Comparison of ENCODE assay signal across 15 cellular contexts in genomic region chr11:67433536-67434394, GRCh38.
DNase-seq lines count a peak whose midpoint lies in the region; ATAC-seq, FAIRE-seq and TF ChIP-seq lines count a peak whose summit lies in the region.
"Had no signal": no experiment of that assay in that cellular context is flagged by ENCODE, and none has a peak within 500 bp of the region (broad histone marks: within the 10 kb centered on the region; RNA-seq: fewer than 3 reads in every experiment).

No MANE protein-coding gene starts in this region.

- peaks cover 28% of the 10 kb centered on the region for H3K36me3 Mint-ChIP-seq in activated naive CD8-positive, alpha-beta T cell treated with anti-CD3 and anti-CD28 coated beads, Interleukin-2, amount 50 U/mL, for 24 hours (ENCODE audit: low read depth)

- H3K4me3 Mint-ChIP-seq in activated naive CD8-positive, alpha-beta T cell treated with anti-CD3 and anti-CD28 coated beads, Interleukin-2, amount 50 U/mL, for 24 hours: peak overlapping the region; percentile 58

- no peaks in the 10 kb centered on the region for H3K27me3 ChIP-seq in OCI-LY1 (ENCODE audit: insufficient read depth, low read length)
- H3K27me3 ChIP-seq: ascending aorta, dorsolateral prefrontal cortex, upper lobe of left lung had no signal

- ATAC-seq in activated naive CD8-positive, alpha-beta T cell treated with anti-CD3 and anti-CD28 coated beads, Interleukin-2, amount 50 U/mL, for 24 hours: no peak
- no peak for ATAC-seq in stimulated activated naive CD8-positive, alpha-beta T cell treated with anti-CD3 and anti-CD28 coated beads, Interleukin-15, Interleukin-2, amounts not matched to agents 100 U/mL and 50 U/mL, for 24 hours

- H3F3A ChIP-seq in OCI-LY1 (ENCODE audit: insufficient read depth, low read length): no peaks in the 10 kb centered on the region

- no peak overlapping the region for H2AFZ ChIP-seq in OCI-LY1 (ENCODE audit: low read length)

- H3K9me2 ChIP-seq in OCI-LY1 (ENCODE audit: low read depth, low read length): no peaks in the 10 kb centered on the region

- peaks cover 7% of the 10 kb centered on the region for H3K79me2 ChIP-seq in OCI-LY1 (ENCODE audit: insufficient read depth, low read length)

- H3K4me1 Mint-ChIP-seq in activated naive CD8-positive, alpha-beta T cell treated with anti-CD3 and anti-CD28 coated beads, Interleukin-2, amount 50 U/mL, for 24 hours: peaks cover 61% of the 10 kb centered on the region

- peak overlapping the region; percentile 76 for H3K27ac Mint-ChIP-seq in activated naive CD8-positive, alpha-beta T cell treated with anti-CD3 and anti-CD28 coated beads, Interleukin-2, amount 50 U/mL, for 24 hours

- peak overlapping the region; percentile 79 for H3K4me3 ChIP-seq in OCI-LY1 (ENCODE audit: low read depth, low read length, poor library complexity, severe bottlenecking)
- H3K4me3 ChIP-seq: ascending aorta, dorsolateral prefrontal cortex, upper lobe of left lung had no signal

- TF ChIP-seq CTCF in OCI-LY1 (IDR thresholded peaks at IDR 0.05; ENCODE audit: low read length): no peak

- peak overlapping the region; percentile 89 for H3K4me2 ChIP-seq in OCI-LY1 (ENCODE audit: low read length)

- H3K9me3 ChIP-seq in OCI-LY1 (ENCODE audit: low read length): no peaks in the 10 kb centered on the region
- H3K9me3 ChIP-seq: ascending aorta, upper lobe of left lung had no signal

- peak overlapping the region; percentile 92; the same call in 1 of the 2 replicates for H3K9ac ChIP-seq in OCI-LY1 (ENCODE audit: low read length)

- peaks cover 89% of the 10 kb centered on the region for H3K4me1 ChIP-seq in OCI-LY1 (ENCODE audit: insufficient read depth, low read length, severe bottlenecking)

- no peak for FAIRE-seq in H54 (lab: Jason Lieb, UNC)

- DNase-seq in activated T-cell treated with anti-CD3 and anti-CD28 coated beads, Interleukin-2, amount 50 U/mL, for 1 hour: peak; percentile 36
- DNase-seq in activated T-cell treated with anti-CD3 and anti-CD28 coated beads for 4 hours (no peak), anterior cingulate cortex (lab: John Stamatoyannopoulos, UW) (no peak), H54 (ENCODE audit: insufficient read length, low spot score) (no peak), DMS114 treated with DMSO at 0.1 percent for 48 hours (lab: John Stamatoyannopoulos, UW; ENCODE audit: unreplicated experiment) (no peak)
- no peak for DNase-seq in activated naive CD8-positive, alpha-beta T cell treated with anti-CD3 and anti-CD28 coated beads, Interleukin-2, amount 50 U/mL, for 24 hours
- DNase-seq in stimulated activated naive CD8-positive, alpha-beta T cell treated with anti-CD3 and anti-CD28 coated beads, Interleukin-15, Interleukin-2, amounts not matched to agents 100 U/mL and 50 U/mL, for 24 hours: peak; percentile 42
- DNase-seq: DMS79 treated with DMSO at 0.1 percent for 48 hours, dorsolateral prefrontal cortex, GOT3, NCI-H2171, OCI-M1 had no signal

- no peaks in the 10 kb centered on the region for H4K20me1 ChIP-seq in OCI-LY1 (ENCODE audit: insufficient read depth, low read length)

- H3K36me3 ChIP-seq in OCI-LY1 (ENCODE audit: insufficient read depth, low read length): peaks cover 65% of the 10 kb centered on the region

- no peak for TF ChIP-seq POLR2A in H54 (IDR thresholded peaks at IDR 0.05; ENCODE audit: low read depth, low read length)

- H3K27me3 Mint-ChIP-seq in activated naive CD8-positive, alpha-beta T cell treated with anti-CD3 and anti-CD28 coated beads, Interleukin-2, amount 50 U/mL, for 24 hours: no peaks in the 10 kb centered on the region

- no peaks in the 10 kb centered on the region for H3K9me3 Mint-ChIP-seq in activated naive CD8-positive, alpha-beta T cell treated with anti-CD3 and anti-CD28 coated beads, Interleukin-2, amount 50 U/mL, for 24 hours

- peak overlapping the region; percentile 97 for H3K27ac ChIP-seq in OCI-LY1 (ENCODE audit: low read depth, low read length, poor library complexity, severe bottlenecking)
- H3K27ac ChIP-seq: ascending aorta, dorsolateral prefrontal cortex, upper lobe of left lung had no signal

Comparison
In these comparisons a context has a peak if more than half of its experiments do, and no peak if none do; other contexts are left out.
1. DNase-seq: peak in activated T-cell treated with anti-CD3 and anti-CD28 coated beads, Interleukin-2, amount 50 U/mL, for 1 hour (single experiment) and stimulated activated naive CD8-positive, alpha-beta T cell treated with anti-CD3 and anti-CD28 coated beads, Interleukin-15, Interleukin-2, amounts not matched to agents 100 U/mL and 50 U/mL, for 24 hours (single experiment); none in activated T-cell treated with anti-CD3 and anti-CD28 coated beads for 4 hours (single experiment), activated naive CD8-positive, alpha-beta T cell treated with anti-CD3 and anti-CD28 coated beads, Interleukin-2, amount 50 U/mL, for 24 hours (single experiment), anterior cingulate cortex (0 of 58), H54 (single experiment) and DMS114 treated with DMSO at 0.1 percent for 48 hours (single experiment).